ENCODE assay signal across 1 cellular context in genomic region chr1:27760411-27760810, GRCh38.
TF ChIP-seq lines count a peak whose summit lies in the region.

No MANE protein-coding gene starts in this region.

TF ChIP-seq in HCT116, 20 proteins besides CTCF, POLR2A, EP300 and RAD21 (continued from another document):
- TF ChIP-seq SRF (IDR thresholded peaks at IDR 0.05; ENCODE audit: low read depth), result no peak
- TF ChIP-seq SIN3A (IDR thresholded peaks at IDR 0.05; ENCODE audit: low read depth), result no peak
- no peak for TF ChIP-seq CEBPB (IDR thresholded peaks at IDR 0.05; ENCODE audit: low read depth)
- no peak for TF ChIP-seq SP1 (IDR thresholded peaks at IDR 0.05; ENCODE audit: low read depth)
- TF ChIP-seq, protein P1, sequence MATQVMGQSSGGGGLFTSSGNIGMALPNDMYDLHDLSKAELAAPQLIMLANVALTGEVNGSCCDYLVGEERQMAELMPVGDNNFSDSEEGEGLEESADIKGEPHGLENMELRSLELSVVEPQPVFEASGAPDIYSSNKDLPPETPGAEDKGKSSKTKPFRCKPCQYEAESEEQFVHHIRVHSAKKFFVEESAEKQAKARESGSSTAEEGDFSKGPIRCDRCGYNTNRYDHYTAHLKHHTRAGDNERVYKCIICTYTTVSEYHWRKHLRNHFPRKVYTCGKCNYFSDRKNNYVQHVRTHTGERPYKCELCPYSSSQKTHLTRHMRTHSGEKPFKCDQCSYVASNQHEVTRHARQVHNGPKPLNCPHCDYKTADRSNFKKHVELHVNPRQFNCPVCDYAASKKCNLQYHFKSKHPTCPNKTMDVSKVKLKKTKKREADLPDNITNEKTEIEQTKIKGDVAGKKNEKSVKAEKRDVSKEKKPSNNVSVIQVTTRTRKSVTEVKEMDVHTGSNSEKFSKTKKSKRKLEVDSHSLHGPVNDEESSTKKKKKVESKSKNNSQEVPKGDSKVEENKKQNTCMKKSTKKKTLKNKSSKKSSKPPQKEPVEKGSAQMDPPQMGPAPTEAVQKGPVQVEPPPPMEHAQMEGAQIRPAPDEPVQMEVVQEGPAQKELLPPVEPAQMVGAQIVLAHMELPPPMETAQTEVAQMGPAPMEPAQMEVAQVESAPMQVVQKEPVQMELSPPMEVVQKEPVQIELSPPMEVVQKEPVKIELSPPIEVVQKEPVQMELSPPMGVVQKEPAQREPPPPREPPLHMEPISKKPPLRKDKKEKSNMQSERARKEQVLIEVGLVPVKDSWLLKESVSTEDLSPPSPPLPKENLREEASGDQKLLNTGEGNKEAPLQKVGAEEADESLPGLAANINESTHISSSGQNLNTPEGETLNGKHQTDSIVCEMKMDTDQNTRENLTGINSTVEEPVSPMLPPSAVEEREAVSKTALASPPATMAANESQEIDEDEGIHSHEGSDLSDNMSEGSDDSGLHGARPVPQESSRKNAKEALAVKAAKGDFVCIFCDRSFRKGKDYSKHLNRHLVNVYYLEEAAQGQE (IDR thresholded peaks at IDR 0.05; ENCODE audit: low read depth), result no peak
